Comparison of ENCODE assay signal across 1 cellular context in genomic region chr1:169044971-169045370, GRCh38.
TF ChIP-seq lines count a peak whose summit lies in the region.

No MANE protein-coding gene starts in this region.

TF ChIP-seq in GM12878, 131 proteins besides CTCF, POLR2A, EP300 and RAD21 (continued from another document):
- TF ChIP-seq ZNF687 (IDR thresholded peaks at IDR 0.05) (peak; percentile 92), MYC (IDR thresholded peaks at IDR 0.05; ENCODE audit: insufficient read depth, insufficient read length, insufficient replicate concordance, low read length, severe bottlenecking) (no peak), SPI1 (IDR thresholded peaks at IDR 0.05; ENCODE audit: borderline replicate concordance, insufficient read depth, low read depth, low read length) (peak; percentile 69; the same call in 1 of the 2 replicates), PAX8 (IDR thresholded peaks at IDR 0.05) (no peak), SIX5 (IDR thresholded peaks at IDR 0.05; ENCODE audit: low read depth, low read length, severe bottlenecking) (no peak), ESRRA (IDR thresholded peaks at IDR 0.05; ENCODE audit: low read length) (no peak), FOXM1 (IDR thresholded peaks at IDR 0.05; ENCODE audit: low read depth, low read length) (no peak), ZBTB40 (IDR thresholded peaks at IDR 0.05; ENCODE audit: borderline replicate concordance) (no peak), SMC3 (IDR thresholded peaks at IDR 0.05; ENCODE audit: borderline replicate concordance, low read length) (no peak), ATF7 (IDR thresholded peaks at IDR 0.05; ENCODE audit: low read depth) (peak; percentile 20; the same call in 1 of the 2 replicates), NR2C1 (IDR thresholded peaks at IDR 0.05) (peak; percentile 73), NFIC (IDR thresholded peaks at IDR 0.05; ENCODE audit: low read depth, low read length) (no peak), TAF1 (IDR thresholded peaks at IDR 0.05; ENCODE audit: borderline replicate concordance, low read depth, low read length) (no peak), RELB (IDR thresholded peaks at IDR 0.05; ENCODE audit: low read depth) (peak; percentile 54; the same call in 1 of the 2 replicates)
